27 cellular contexts compared by ENCODE assay signal in the genomic region with DNA sequence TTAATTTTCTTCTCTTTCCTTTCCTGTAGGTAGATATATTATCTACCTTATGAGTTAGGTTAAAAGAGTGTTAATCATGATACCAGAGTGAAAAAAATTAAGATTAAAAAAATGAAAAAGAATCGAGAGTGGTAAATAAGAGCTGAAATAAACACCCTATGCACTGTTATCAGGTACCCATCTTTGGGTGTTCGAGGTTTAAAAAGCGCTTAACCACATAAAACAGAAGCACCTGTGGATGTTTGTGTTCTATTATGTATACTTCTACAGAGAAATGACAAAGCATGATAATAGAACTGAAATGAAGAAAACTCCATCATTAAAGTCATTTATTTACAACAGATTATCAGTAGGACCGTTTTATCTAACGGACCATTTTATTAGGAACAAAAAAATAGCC.
"Had no signal": no experiment of that assay in that cellular context is flagged by ENCODE, and none has a peak within 500 bp of the region (broad histone marks: within the 10 kb centered on the region; RNA-seq: fewer than 3 reads in every experiment).

No MANE protein-coding gene starts in this region.

- H3K27ac Mint-ChIP-seq: activated CD4-positive, alpha-beta memory T cell treated with anti-CD3 and anti-CD28 coated beads, Interleukin-2, amount 10 ng/mL, durations not matched to agents 7 days and 5 days; activated naive CD4-positive, alpha-beta T cell treated with anti-CD3 and anti-CD28 coated beads, Interleukin-2, amount 10 ng/mL, durations not matched to agents 7 days and 5 days; activated naive CD8-positive, alpha-beta T cell treated with anti-CD3 and anti-CD28 coated beads for 36 hours; activated T-cell treated with anti-CD3 and anti-CD28 coated beads, Interleukin-2, amount 50 U/mL, for 72 hours; activated T-helper 2 cell treated with anti-CD3 and anti-CD28 coated beads, Interferon-gamma antibody, Interleukin-2, Interleukin-4, amounts not matched to agents 10 μg/mL and 5 μg/mL and 100 μg/mL, durations not matched to agents 14 hours and 24 hours and 36 hours had no signal

- H3K9me3 Mint-ChIP-seq: activated CD4-positive, alpha-beta memory T cell treated with anti-CD3 and anti-CD28 coated beads, Interleukin-2, amount 10 ng/mL, durations not matched to agents 7 days and 5 days; activated naive CD4-positive, alpha-beta T cell treated with anti-CD3 and anti-CD28 coated beads, Interleukin-2, amount 10 ng/mL, durations not matched to agents 7 days and 5 days; activated naive CD8-positive, alpha-beta T cell treated with anti-CD3 and anti-CD28 coated beads for 36 hours; activated T-cell treated with anti-CD3 and anti-CD28 coated beads, Interleukin-2, amount 50 U/mL, for 72 hours; activated T-helper 2 cell treated with anti-CD3 and anti-CD28 coated beads, Interferon-gamma antibody, Interleukin-2, Interleukin-4, amounts not matched to agents 10 μg/mL and 5 μg/mL and 100 μg/mL, durations not matched to agents 14 hours and 24 hours and 36 hours had no signal

- H3K36me3 ChIP-seq: breast epithelium had no signal

- ATAC-seq: activated T-cell treated with anti-CD3 and anti-CD28 coated beads, Interleukin-2, amount 50 U/mL, for 72 hours; Panc1; Right ventricle myocardium inferior had no signal

- H3K27me3 Mint-ChIP-seq: activated naive CD4-positive, alpha-beta T cell treated with anti-CD3 and anti-CD28 coated beads, Interleukin-2, amount 10 ng/mL, durations not matched to agents 7 days and 5 days; activated naive CD8-positive, alpha-beta T cell treated with anti-CD3 and anti-CD28 coated beads for 36 hours had no signal

- H3K36me3 Mint-ChIP-seq: activated naive CD4-positive, alpha-beta T cell treated with anti-CD3 and anti-CD28 coated beads, Interleukin-2, amount 10 ng/mL, durations not matched to agents 7 days and 5 days; activated naive CD8-positive, alpha-beta T cell treated with anti-CD3 and anti-CD28 coated beads for 36 hours had no signal

- H3K4me1 ChIP-seq: breast epithelium had no signal

- DNase-seq: activated CD4-positive, alpha-beta memory T cell treated with anti-CD3 and anti-CD28 coated beads, Interleukin-2, amount 10 ng/mL, durations not matched to agents 7 days and 5 days; activated CD4-positive, alpha-beta T cell treated with anti-CD3 and anti-CD28 coated beads for 1 hour; activated CD4-positive, alpha-beta T cell treated with anti-CD3 and anti-CD28 coated beads, Interleukin-2, amount 50 U/mL, for 1 hour; activated CD8-positive, alpha-beta memory T cell treated with anti-CD3 and anti-CD28 coated beads, Interleukin-2, amount 50 U/mL, for 4 hours; activated gamma-delta T cell treated with Interleukin-2 at 50 U/mL for 16 hours; activated naive CD4-positive, alpha-beta T cell treated with anti-CD3 and anti-CD28 coated beads, Interleukin-2, amount 10 ng/mL, durations not matched to agents 7 days and 5 days; activated naive CD8-positive, alpha-beta T cell treated with anti-CD3 and anti-CD28 coated beads for 36 hours; activated T-cell treated with anti-CD3 and anti-CD28 coated beads, Interleukin-2, amount 50 U/mL, for 72 hours; anterior cingulate cortex; caudate nucleus; KBM-7; NCI-H1048; NCI-H146; NCI-H2029; NCI-H2107; NCI-H2171 treated with DMSO at 0.1 percent for 48 hours; NCI-H226; NCI-H510A treated with DMSO at 0.1 percent for 48 hours; NCI-H69; NK-92 treated with Interleukin-12 subunit alpha and Interleukin-12 subunit beta, amount 100 ng/mL, for 24 hours; OCI-M1; RPMI8226 had no signal

- H3K9me3 ChIP-seq: breast epithelium had no signal

- H3K27ac ChIP-seq: breast epithelium, SK-N-MC had no signal

- H3K27me3 ChIP-seq: breast epithelium had no signal

- H3K4me3 Mint-ChIP-seq: activated CD4-positive, alpha-beta memory T cell treated with anti-CD3 and anti-CD28 coated beads, Interleukin-2, amount 10 ng/mL, durations not matched to agents 7 days and 5 days; activated naive CD4-positive, alpha-beta T cell treated with anti-CD3 and anti-CD28 coated beads, Interleukin-2, amount 10 ng/mL, durations not matched to agents 7 days and 5 days; activated naive CD8-positive, alpha-beta T cell treated with anti-CD3 and anti-CD28 coated beads for 36 hours; activated T-cell treated with anti-CD3 and anti-CD28 coated beads, Interleukin-2, amount 50 U/mL, for 72 hours had no signal

- H3K4me3 ChIP-seq: breast epithelium, SK-N-MC had no signal

- H3K4me1 Mint-ChIP-seq: activated CD4-positive, alpha-beta memory T cell treated with anti-CD3 and anti-CD28 coated beads, Interleukin-2, amount 10 ng/mL, durations not matched to agents 7 days and 5 days had no signal
